In genomic region chr2:164737612-164738081, GRCh38 we compare ENCODE assay signal across 8 cellular contexts.
DNase-seq lines count a peak whose midpoint lies in the region; ATAC-seq and TF ChIP-seq lines count a peak whose summit lies in the region.

No MANE protein-coding gene starts in this region.

- peak; percentile 42 for DNase-seq in NCI-H510A (lab: John Stamatoyannopoulos, UW)
- DNase-seq in ascending aorta (ENCODE audit: low spot score in 2 of 2): peak in 1 of 2 donors; percentile 76
- DNase-seq in hepatocyte (ENCODE audit: low spot score): peak; percentile 87
- DNase-seq in retinal pigment epithelial cell (ENCODE audit: low read depth): no peak
- DNase-seq in GF-D8 (lab: John Stamatoyannopoulos, UW): no peak

- 6% methylated on average over 9 of the region's 9 CpGs for WGBS in hepatocyte (ENCODE audit: low lambda C conversion rate, missing lambda C conversion rate)

- intact Hi-C loops in ascending aorta (cut with DNase I): loop anchor here (1.0 to 10.0 kb wide), 5 partner anchors 47 to 467 kb away; partner anchors contain the start of gene SCN3A

- H3K36me3 ChIP-seq in ascending aorta (no peaks in the 10 kb centered on the region), hepatocyte (replicated peaks; ENCODE audit: insufficient read depth, low read depth) (no peaks in the 10 kb centered on the region)

- peak; percentile 66 for ATAC-seq in GM18517 (IDR thresholded peaks at IDR 0.05; ENCODE audit: unreplicated experiment)
- peak; percentile 81 for ATAC-seq in HG03432 (IDR thresholded peaks at IDR 0.05; ENCODE audit: unreplicated experiment)

- no peak overlapping the region for H3K27ac ChIP-seq in C4-2B
- H3K27ac ChIP-seq in ascending aorta: no peak overlapping the region
- H3K27ac ChIP-seq in hepatocyte: no peak overlapping the region

- H3K9me2 ChIP-seq in hepatocyte (replicated peaks; ENCODE audit: insufficient read depth): no peaks in the 10 kb centered on the region

- H3K9me3 ChIP-seq in ascending aorta: no peaks in the 10 kb centered on the region
- H3K9me3 ChIP-seq in hepatocyte (ENCODE audit: low read depth): no peaks in the 10 kb centered on the region

- H3K4me1 ChIP-seq in ascending aorta (peaks cover 4 to 17% of the 10 kb centered on the region in 2 donors), hepatocyte (ENCODE audit: insufficient read depth) (peaks cover 17% of the 10 kb centered on the region)

- peak overlapping the region; percentile 35 for H3K4me2 ChIP-seq in hepatocyte

- H4K20me1 ChIP-seq in hepatocyte (ENCODE audit: insufficient read depth, poor library complexity, severe bottlenecking): no peaks in the 10 kb centered on the region

- no peak overlapping the region for H2AFZ ChIP-seq in hepatocyte

- TF ChIP-seq CTCF in C4-2B (conservative IDR thresholded peaks at IDR 0.05) (peak; percentile 79), ascending aorta (IDR thresholded peaks at IDR 0.05) (peak; percentile 63 to 81 (median 74)), hepatocyte (IDR thresholded peaks at IDR 0.05; ENCODE audit: poor library complexity) (peak; percentile 88), retinal pigment epithelial cell (conservative IDR thresholded peaks at IDR 0.05; ENCODE audit: low read depth, low read length) (peak; percentile 73)

- no peaks in the 10 kb centered on the region for H3K27me3 ChIP-seq in ascending aorta
- no peaks in the 10 kb centered on the region for H3K27me3 ChIP-seq in hepatocyte

- H3K79me2 ChIP-seq in hepatocyte: peaks cover 80% of the 10 kb centered on the region

- H3K4me3 ChIP-seq in ascending aorta: peak overlapping the region in 1 of 2 donors; percentile 47
- no peak overlapping the region for H3K4me3 ChIP-seq in hepatocyte
- H3K4me3 ChIP-seq in retinal pigment epithelial cell (ENCODE audit: low read length): no peak overlapping the region

Comparison
In these comparisons a context has a peak if more than half of its experiments do, and no peak if none do; other contexts are left out.
1. DNase-seq: peak in NCI-H510A (single experiment) and hepatocyte (single experiment); none in retinal pigment epithelial cell (single experiment) and GF-D8 (single experiment).
2. Peak in every context shown above with its lines, with median percentiles within 50 percentile points of each other: CTCF ChIP-seq.